In genomic region chr16:12398029-12398735, GRCh38 we compare ENCODE assay signal across 1 cellular context.
TF ChIP-seq lines count a peak whose summit lies in the region.

No MANE protein-coding gene starts in this region.

TF ChIP-seq in IMR-90, 13 proteins besides CTCF, POLR2A, EP300 and RAD21:
- TF ChIP-seq MXI1 (IDR thresholded peaks at IDR 0.05; ENCODE audit: borderline replicate concordance, low read depth, low read length) (no peak), CEBPB (IDR thresholded peaks at IDR 0.05; ENCODE audit: low read depth, low read length) (peak; percentile 21; the same call in 1 of the 2 replicates), CHD1 (IDR thresholded peaks at IDR 0.05; ENCODE audit: low read depth, low read length) (no peak), MAZ (IDR thresholded peaks at IDR 0.05; ENCODE audit: borderline replicate concordance, low read depth, low read length) (no peak)
